ENCODE assay signal across 18 cellular contexts in genomic region chr12:56781726-56782125, GRCh38. TPM values are rescaled to one million over a fixed set of nuclear protein-coding genes. Genes with fewer than 3 reads are reported as not detected.
DNase-seq lines count a peak whose midpoint lies in the region; ATAC-seq, FAIRE-seq and TF ChIP-seq lines count a peak whose summit lies in the region.
"Had no signal": no experiment of that assay in that cellular context is flagged by ENCODE, and none has a peak within 500 bp of the region (broad histone marks: within the 10 kb centered on the region; RNA-seq: fewer than 3 reads in every experiment).

No MANE protein-coding gene starts in this region.

- 85% methylated on average over 4 of the region's 4 CpGs for WGBS in right lobe of liver (ENCODE audit: insufficient coverage, low coverage, low lambda C conversion rate, missing lambda C conversion rate)
- 87% methylated on average over 4 of the region's 4 CpGs for WGBS in HepG2 (ENCODE audit: low lambda C conversion rate)

- CTCF ChIA-PET in HepG2 (lab: Yijun Ruan, JAX; ENCODE audit: low intra/inter-chr PET ratio, low total read pairs), result no interaction called here
- CTCF ChIA-PET in activated naive CD4-positive, alpha-beta T cell treated with anti-CD3 and anti-CD28 coated beads, Interleukin-2, amount 10 ng/mL, durations not matched to agents 7 days and 5 days (lab: Charles Lee), result no interaction called here

- no peaks in the 10 kb centered on the region for H3K27me3 ChIP-seq in right lobe of liver
- H3K27me3 ChIP-seq in HepG2 (ENCODE audit: control insufficient read depth in 1 of 2, insufficient read depth in 2 of 2, low read length in 2 of 2), result no peaks in the 10 kb centered on the region
- no peaks in the 10 kb centered on the region for H3K27me3 ChIP-seq in left lung

- H3K36me3 Mint-ChIP-seq in activated T-helper 17 cell treated with anti-CD3 and anti-CD28 coated beads, Interleukin-2, amount 50 U/mL, for 72 hours (ENCODE audit: low read depth), result no peaks in the 10 kb centered on the region
- no peaks in the 10 kb centered on the region for H3K36me3 Mint-ChIP-seq in activated naive CD4-positive, alpha-beta T cell treated with anti-CD3 and anti-CD28 coated beads, Interleukin-2, amount 10 ng/mL, durations not matched to agents 7 days and 5 days
- H3K36me3 Mint-ChIP-seq: CD14-positive monocyte; CD8-positive, alpha-beta T cell had no signal

- intact Hi-C loops in right lobe of liver (cut with DNase I) (no loop called here), HepG2 (cut with micrococcal nuclease; ENCODE audit: unreplicated experiment) (no loop called here), left lung (cut with DNase I) (no loop called here)

- H3K4me1 Mint-ChIP-seq in activated T-helper 17 cell treated with anti-CD3 and anti-CD28 coated beads, Interleukin-2, amount 50 U/mL, for 72 hours, result no peaks in the 10 kb centered on the region
- no peaks in the 10 kb centered on the region for H3K4me1 Mint-ChIP-seq in activated naive CD4-positive, alpha-beta T cell treated with anti-CD3 and anti-CD28 coated beads, Interleukin-2, amount 10 ng/mL, durations not matched to agents 7 days and 5 days
- H3K4me1 Mint-ChIP-seq: CD14-positive monocyte had no signal

- TF ChIP-seq CTCF in right lobe of liver (IDR thresholded peaks at IDR 0.05) (no peak), HepG2 (CRISPR knock-in tag; IDR thresholded peaks at IDR 0.05) (no peak), left lung (IDR thresholded peaks at IDR 0.05) (no peak)

- TF ChIP-seq POLR2A in right lobe of liver (IDR thresholded peaks at IDR 0.05), result no peak
- no peak for TF ChIP-seq POLR2A in HepG2 (IDR thresholded peaks at IDR 0.05; ENCODE audit: insufficient read depth in 1 of 2, low read depth in 2 of 2, low read length in 2 of 2)

- H3K36me3 ChIP-seq in right lobe of liver (peaks cover 0 to 61% (median 15%) of the 10 kb centered on the region in 4 donors), HepG2 (replicated peaks in 1 of 2; ENCODE audit: control insufficient read depth in 1 of 2, insufficient read depth in 2 of 2, low read length in 2 of 2) (no peaks in the 10 kb centered on the region), left lung (no peaks in the 10 kb centered on the region)
- H3K36me3 ChIP-seq: HAP-1 had no signal

- no peak for FAIRE-seq in HepG2 (lab: Jason Lieb, UNC)

- in situ Hi-C loops in HepG2 (cut with HindIII; ENCODE audit: extremely low pct_ligation_motif_present, low pct_unique_long_range_greater_than_20kb) (no loop called here), SK-MEL-5 (cut with HindIII; ENCODE audit: low pct_unique_long_range_greater_than_20kb, low sequenced_read_pairs) (no loop called here)

- H3K9me3 ChIP-seq in right lobe of liver (no peaks in the 10 kb centered on the region), HepG2 (ENCODE audit: low read length) (no peaks in the 10 kb centered on the region), left lung (no peaks in the 10 kb centered on the region)
- H3K9me3 ChIP-seq: Caco-2, HAP-1 had no signal

- H3K4me3 ChIP-seq in right lobe of liver, result no peak overlapping the region
- H3K4me3 ChIP-seq in HepG2 (replicated peaks in 1 of 3; ENCODE audit: insufficient read depth in 1 of 3, low read depth in 2 of 3, low read length in 3 of 3), result no peak overlapping the region
- no peak overlapping the region for H3K4me3 ChIP-seq in left lung
- H3K4me3 ChIP-seq: GM23338, HAP-1 had no signal

- TF ChIP-seq RAD21 in HepG2 (CRISPR knock-in tag; IDR thresholded peaks at IDR 0.05), result no peak

- H3K4me1 ChIP-seq in right lobe of liver (peaks cover 0 to 49% (median 4%) of the 10 kb centered on the region in 4 donors), HepG2 (ENCODE audit: insufficient read depth, low read length) (peaks cover 10% of the 10 kb centered on the region), left lung (no peaks in the 10 kb centered on the region)
- H3K4me1 ChIP-seq: Caco-2, HAP-1 had no signal

- H2AFZ ChIP-seq in HepG2 (ENCODE audit: low read length), result no peak overlapping the region
- H2AFZ ChIP-seq: GM23338 had no signal

- no peak overlapping the region for H3K27ac Mint-ChIP-seq in activated T-helper 17 cell treated with anti-CD3 and anti-CD28 coated beads, Interleukin-2, amount 50 U/mL, for 72 hours
- H3K27ac Mint-ChIP-seq in activated naive CD4-positive, alpha-beta T cell treated with anti-CD3 and anti-CD28 coated beads, Interleukin-2, amount 10 ng/mL, durations not matched to agents 7 days and 5 days, result no peak overlapping the region
- H3K27ac Mint-ChIP-seq: CD14-positive monocyte; CD8-positive, alpha-beta T cell; GM23338 had no signal

- POLR2A ChIA-PET in HepG2 (lab: Yijun Ruan, JAX), result no interaction called here

- no peak overlapping the region for H3K4me2 ChIP-seq in HepG2 (ENCODE audit: low read depth, low read length)
- H3K4me2 ChIP-seq: GM23338 had no signal

- H3K9ac ChIP-seq in HepG2 (ENCODE audit: insufficient read depth, low read depth, low read length), result no peak overlapping the region

- H3K27ac ChIP-seq in right lobe of liver, result peak overlapping the region in 1 of 3 donors; percentile 8
- no peak overlapping the region for H3K27ac ChIP-seq in HepG2 (ENCODE audit: extremely low read length, insufficient read depth, low read length)
- no peak overlapping the region for H3K27ac ChIP-seq in left lung

- H3K4me3 Mint-ChIP-seq in activated T-helper 17 cell treated with anti-CD3 and anti-CD28 coated beads, Interleukin-2, amount 50 U/mL, for 72 hours, result no peak overlapping the region
- no peak overlapping the region for H3K4me3 Mint-ChIP-seq in activated naive CD4-positive, alpha-beta T cell treated with anti-CD3 and anti-CD28 coated beads, Interleukin-2, amount 10 ng/mL, durations not matched to agents 7 days and 5 days
- H3K4me3 Mint-ChIP-seq: CD14-positive monocyte; CD8-positive, alpha-beta T cell; GM23338 had no signal

- TF ChIP-seq EP300 in HepG2 (IDR thresholded peaks at IDR 0.05; ENCODE audit: low read depth in 2 of 2, low read length in 2 of 2) (no peak), HepG2 (CRISPR knock-in tag; IDR thresholded peaks at IDR 0.05; ENCODE audit: borderline replicate concordance) (no peak)

- H3K79me2 ChIP-seq in HepG2 (ENCODE audit: insufficient read depth, low read length), result no peaks in the 10 kb centered on the region

- no peaks in the 10 kb centered on the region for H3K27me3 Mint-ChIP-seq in activated T-helper 17 cell treated with anti-CD3 and anti-CD28 coated beads, Interleukin-2, amount 50 U/mL, for 72 hours
- no peaks in the 10 kb centered on the region for H3K27me3 Mint-ChIP-seq in activated naive CD4-positive, alpha-beta T cell treated with anti-CD3 and anti-CD28 coated beads, Interleukin-2, amount 10 ng/mL, durations not matched to agents 7 days and 5 days

- no peaks in the 10 kb centered on the region for H4K20me1 ChIP-seq in HepG2 (ENCODE audit: insufficient read depth, low read length)

- DNase-seq in right lobe of liver (no peak), HepG2 (ENCODE audit: low spot score) (no peak), SK-MEL-5 (ENCODE audit: low read depth, low spot score) (peak; percentile 80), left lung (no peak)
- DNase-seq in effector CD8-positive, alpha-beta T cell (lab: John Stamatoyannopoulos, UW), result no peak
- DNase-seq in activated naive CD4-positive, alpha-beta T cell treated with anti-CD3 and anti-CD28 coated beads, Interleukin-2, amount 10 ng/mL, durations not matched to agents 7 days and 5 days, result no peak
- DNase-seq: 8988T; ACHN; Caco-2; CD8-positive, alpha-beta T cell; DMS53; GF-D8; KBM-7 had no signal

- peak; percentile 17 to 29 (median 20) for ATAC-seq in right lobe of liver
- no peak; the same call in 2 of the 3 replicates for ATAC-seq in HepG2
- ATAC-seq in left lung, result peak; percentile 30
- ATAC-seq in GM19455 (IDR thresholded peaks at IDR 0.05; ENCODE audit: unreplicated experiment), result no peak
- no peak for ATAC-seq in activated T-helper 17 cell treated with anti-CD3 and anti-CD28 coated beads, Interleukin-2, amount 50 U/mL, for 72 hours (replicated peaks)
- ATAC-seq: CD8-positive, alpha-beta T cell; GM23338 had no signal

- H3K9me3 Mint-ChIP-seq in activated T-helper 17 cell treated with anti-CD3 and anti-CD28 coated beads, Interleukin-2, amount 50 U/mL, for 72 hours, result no peaks in the 10 kb centered on the region
- no peaks in the 10 kb centered on the region for H3K9me3 Mint-ChIP-seq in activated naive CD4-positive, alpha-beta T cell treated with anti-CD3 and anti-CD28 coated beads, Interleukin-2, amount 10 ng/mL, durations not matched to agents 7 days and 5 days
- H3K9me3 Mint-ChIP-seq: CD8-positive, alpha-beta T cell had no signal

- no TSS peak for BruUV-seq in HepG2 (replicated peaks; lab: Mats Ljungman, UMichigan)

RNA-seq across cellular contexts. Expression of gene HSD17B6, which starts 18.6 kb away (rescaled TPM):
- 1,000 to 10,000 TPM in 1 of 6 experiments, 100 to 1,000 TPM in 5; 243 to 1,112 (median 514) TPM for total RNA-seq in right lobe of liver
- total RNA-seq in HepG2 (2016; rRNA removed; fragmentation: Illumina TruSeq; extraction: Trizol), result 0.46 and 0.95 TPM in 2 replicates
- not detected in 2 replicates for total RNA-seq in HepG2 (2016; cell fraction: cytosol; rRNA removed; fragmentation: Illumina TruSeq; extraction: Trizol; ENCODE audit: low read depth)
- 0.39 and 0.74 TPM in 2 replicates for total RNA-seq in HepG2 (2016; cell fraction: insoluble cytoplasmic fraction; rRNA removed; fragmentation: Illumina TruSeq; extraction: Trizol)
- 0.31 and 0.62 TPM in 2 replicates for total RNA-seq in HepG2 (2016; cell fraction: membrane; rRNA removed; fragmentation: Illumina TruSeq; extraction: Trizol)
- total RNA-seq in HepG2 (2016; cell fraction: nucleus; rRNA removed; fragmentation: Illumina TruSeq; extraction: Trizol), result 0.47 and 0.81 TPM in 2 replicates
- 1.8 and 2.6 TPM in 2 replicates for polyA plus RNA-seq in HepG2 (2011; rRNA removed)
- 1.1 and 2.2 TPM in 2 replicates for polyA plus RNA-seq in HepG2 (2011; cell fraction: cytosol; rRNA removed)
- polyA plus RNA-seq in HepG2 (2011; cell fraction: nucleus; rRNA removed), result 0.27 and 0.59 TPM in 2 replicates
- polyA plus RNA-seq in HepG2 (2012), result 4.4 and 6.4 TPM in 2 replicates
- 0.15 and 0.20 TPM in 2 replicates for polyA plus RNA-seq in HepG2 (2016; cell fraction: cytosol; fragmentation: Illumina TruSeq; extraction: Trizol; ENCODE audit: low read depth)
- polyA plus RNA-seq in HepG2 (2016; cell fraction: insoluble cytoplasmic fraction; fragmentation: Illumina TruSeq; extraction: Trizol; ENCODE audit: low read depth), result 0.24 and 0.47 TPM in 2 replicates
- polyA plus RNA-seq in HepG2 (2016; cell fraction: membrane; fragmentation: Illumina TruSeq; extraction: Trizol; ENCODE audit: low read depth), result 0.30 and 0.37 TPM in 2 replicates
- polyA plus RNA-seq in HepG2 (2016; cell fraction: nucleus; fragmentation: Illumina TruSeq; extraction: Trizol; ENCODE audit: insufficient read depth, low read depth), result 0.81 and 1.4 TPM in 2 replicates
- 0.70 and 1.5 TPM in 2 replicates for polyA minus RNA-seq in HepG2 (2011; rRNA and poly(A)+ RNA removed; ENCODE audit: low replicate concordance)
- polyA minus RNA-seq in HepG2 (2011; cell fraction: cytosol; rRNA and poly(A)+ RNA removed), result 0.49 TPM in 1 of 2 replicates, not detected in the other
- polyA minus RNA-seq in HepG2 (2011; cell fraction: nucleus; rRNA and poly(A)+ RNA removed), result 0.50 and 0.64 TPM in 2 replicates
- 0.77 TPM in 1 of 2 replicates, not detected in the other for total RNA-seq in SK-MEL-5 (2014; rRNA removed; shearing (Covaris generic))
- polyA plus RNA-seq in SK-MEL-5 (2015; cell fraction: cytosol; rRNA removed), result 0.24 TPM in 1 of 2 replicates, not detected in the other
- polyA plus RNA-seq in SK-MEL-5 (2015; cell fraction: nucleus; rRNA removed), result not detected in 2 replicates
- 10 to 100 TPM; 40.7 to 63.0 TPM for total RNA-seq in left lung
- 1 to 10 TPM; 2.8 to 4.8 TPM for total RNA-seq in activated T-helper 17 cell treated with anti-CD3 and anti-CD28 coated beads, Interleukin-2, amount 50 U/mL, for 72 hours

RNA-seq across cellular contexts. Expression of gene PRIM1, which starts 29.6 kb away (rescaled TPM):
- total RNA-seq in right lobe of liver (1 to 10 TPM; 1.3 to 8.5 (median 4.5) TPM), HepG2 (2016; rRNA removed; fragmentation: Illumina TruSeq; extraction: Trizol) (47.3 and 67.0 TPM in 2 replicates), left lung (10 to 100 TPM in 1 of 2 donors, 1 to 10 TPM in 1; 7.2 to 13.6 TPM)
- 14.0 and 14.2 TPM in 2 replicates for total RNA-seq in HepG2 (2016; cell fraction: cytosol; rRNA removed; fragmentation: Illumina TruSeq; extraction: Trizol; ENCODE audit: low read depth)
- 47.6 and 69.6 TPM in 2 replicates for total RNA-seq in HepG2 (2016; cell fraction: insoluble cytoplasmic fraction; rRNA removed; fragmentation: Illumina TruSeq; extraction: Trizol)
- total RNA-seq in HepG2 (2016; cell fraction: membrane; rRNA removed; fragmentation: Illumina TruSeq; extraction: Trizol), result 17.8 and 19.7 TPM in 2 replicates
- total RNA-seq in HepG2 (2016; cell fraction: nucleus; rRNA removed; fragmentation: Illumina TruSeq; extraction: Trizol), result 33.7 and 38.1 TPM in 2 replicates
- polyA plus RNA-seq in HepG2 (2011; rRNA removed), result 18.1 and 30.0 TPM in 2 replicates
- 15.5 and 16.8 TPM in 2 replicates for polyA plus RNA-seq in HepG2 (2011; cell fraction: cytosol; rRNA removed)
- polyA plus RNA-seq in HepG2 (2011; cell fraction: nucleus; rRNA removed), result 20.7 and 23.5 TPM in 2 replicates
- polyA plus RNA-seq in HepG2 (2012), result 15.2 and 26.9 TPM in 2 replicates
- polyA plus RNA-seq in HepG2 (2016; cell fraction: cytosol; fragmentation: Illumina TruSeq; extraction: Trizol; ENCODE audit: low read depth), result 5.4 and 7.7 TPM in 2 replicates
- polyA plus RNA-seq in HepG2 (2016; cell fraction: insoluble cytoplasmic fraction; fragmentation: Illumina TruSeq; extraction: Trizol; ENCODE audit: low read depth), result 50.8 and 55.2 TPM in 2 replicates
- 11.4 and 12.6 TPM in 2 replicates for polyA plus RNA-seq in HepG2 (2016; cell fraction: membrane; fragmentation: Illumina TruSeq; extraction: Trizol; ENCODE audit: low read depth)
- polyA plus RNA-seq in HepG2 (2016; cell fraction: nucleus; fragmentation: Illumina TruSeq; extraction: Trizol; ENCODE audit: insufficient read depth, low read depth), result 35.2 and 36.7 TPM in 2 replicates
- 12.4 and 36.9 TPM in 2 replicates for polyA minus RNA-seq in HepG2 (2011; rRNA and poly(A)+ RNA removed; ENCODE audit: low replicate concordance)
- polyA minus RNA-seq in HepG2 (2011; cell fraction: cytosol; rRNA and poly(A)+ RNA removed), result 8.9 and 11.9 TPM in 2 replicates
- polyA minus RNA-seq in HepG2 (2011; cell fraction: nucleus; rRNA and poly(A)+ RNA removed), result 28.3 and 28.5 TPM in 2 replicates
- total RNA-seq in SK-MEL-5 (2014; rRNA removed; shearing (Covaris generic)), result 33.6 and 36.5 TPM in 2 replicates
- polyA plus RNA-seq in SK-MEL-5 (2015; cell fraction: cytosol; rRNA removed), result 33.7 and 38.2 TPM in 2 replicates
- polyA plus RNA-seq in SK-MEL-5 (2015; cell fraction: nucleus; rRNA removed), result 36.3 and 40.1 TPM in 2 replicates
- total RNA-seq in activated T-helper 17 cell treated with anti-CD3 and anti-CD28 coated beads, Interleukin-2, amount 50 U/mL, for 72 hours, result 10 to 100 TPM; 58.0 to 62.9 TPM

RNA-seq across cellular contexts. Expression of gene NACA, which starts 56.6 kb away (rescaled TPM):
- total RNA-seq in right lobe of liver (100 to 1,000 TPM; 218 to 501 (median 330) TPM), HepG2 (2016; rRNA removed; fragmentation: Illumina TruSeq; extraction: Trizol) (1,700 and 2,295 TPM in 2 replicates), left lung (100 to 1,000 TPM; 531 to 592 TPM)
- total RNA-seq in HepG2 (2016; cell fraction: cytosol; rRNA removed; fragmentation: Illumina TruSeq; extraction: Trizol; ENCODE audit: low read depth), result 1,346 and 1,631 TPM in 2 replicates
- total RNA-seq in HepG2 (2016; cell fraction: insoluble cytoplasmic fraction; rRNA removed; fragmentation: Illumina TruSeq; extraction: Trizol), result 1,693 and 2,342 TPM in 2 replicates
- total RNA-seq in HepG2 (2016; cell fraction: membrane; rRNA removed; fragmentation: Illumina TruSeq; extraction: Trizol), result 2,301 and 2,703 TPM in 2 replicates
- total RNA-seq in HepG2 (2016; cell fraction: nucleus; rRNA removed; fragmentation: Illumina TruSeq; extraction: Trizol), result 536 and 558 TPM in 2 replicates
- 688 and 799 TPM in 2 replicates for polyA plus RNA-seq in HepG2 (2011; rRNA removed)
- polyA plus RNA-seq in HepG2 (2011; cell fraction: cytosol; rRNA removed), result 537 and 762 TPM in 2 replicates
- 98.1 and 131 TPM in 2 replicates for polyA plus RNA-seq in HepG2 (2011; cell fraction: nucleus; rRNA removed)
- 1,697 and 1,960 TPM in 2 replicates for polyA plus RNA-seq in HepG2 (2012)
- 1,551 and 1,609 TPM in 2 replicates for polyA plus RNA-seq in HepG2 (2016; cell fraction: cytosol; fragmentation: Illumina TruSeq; extraction: Trizol; ENCODE audit: low read depth)
- polyA plus RNA-seq in HepG2 (2016; cell fraction: insoluble cytoplasmic fraction; fragmentation: Illumina TruSeq; extraction: Trizol; ENCODE audit: low read depth), result 1,930 and 2,097 TPM in 2 replicates
- 2,028 and 2,269 TPM in 2 replicates for polyA plus RNA-seq in HepG2 (2016; cell fraction: membrane; fragmentation: Illumina TruSeq; extraction: Trizol; ENCODE audit: low read depth)
- 833 and 868 TPM in 2 replicates for polyA plus RNA-seq in HepG2 (2016; cell fraction: nucleus; fragmentation: Illumina TruSeq; extraction: Trizol; ENCODE audit: insufficient read depth, low read depth)
- polyA minus RNA-seq in HepG2 (2011; rRNA and poly(A)+ RNA removed; ENCODE audit: low replicate concordance), result 250 and 557 TPM in 2 replicates
- 139 and 145 TPM in 2 replicates for polyA minus RNA-seq in HepG2 (2011; cell fraction: cytosol; rRNA and poly(A)+ RNA removed)
- polyA minus RNA-seq in HepG2 (2011; cell fraction: nucleus; rRNA and poly(A)+ RNA removed), result 70.6 and 115 TPM in 2 replicates
- 1,958 and 2,376 TPM in 2 replicates for total RNA-seq in SK-MEL-5 (2014; rRNA removed; shearing (Covaris generic))
- 1,112 and 1,132 TPM in 2 replicates for polyA plus RNA-seq in SK-MEL-5 (2015; cell fraction: cytosol; rRNA removed)
- 287 and 290 TPM in 2 replicates for polyA plus RNA-seq in SK-MEL-5 (2015; cell fraction: nucleus; rRNA removed)
- total RNA-seq in activated T-helper 17 cell treated with anti-CD3 and anti-CD28 coated beads, Interleukin-2, amount 50 U/mL, for 72 hours, result 1,000 to 10,000 TPM in 1 of 2 donors, 100 to 1,000 TPM in 1; 869 to 1,019 TPM

Comparison
In these comparisons a context has a peak if more than half of its experiments do, and no peak if none do; other contexts are left out.
1. ATAC-seq: peak in right lobe of liver (4 of 4) and left lung (single experiment); none in HepG2 (single experiment), GM19455 (single experiment) and activated T-helper 17 cell treated with anti-CD3 and anti-CD28 coated beads, Interleukin-2, amount 50 U/mL, for 72 hours (single experiment).
2. RNA of gene HSD17B6, which starts 18.6 kb away (total RNA-seq): 243 to 1,112 TPM in right lobe of liver and 40.7 to 63.0 TPM in left lung; 2.8 to 4.8 TPM in activated T-helper 17 cell treated with anti-CD3 and anti-CD28 coated beads, Interleukin-2, amount 50 U/mL, for 72 hours, 0.31 to 0.95 TPM in HepG2 and 0.77 TPM in SK-MEL-5; every median in the first group is over 4 times any median in the second.